Comparison of ENCODE assay signal across 8 cellular contexts in the genomic region with DNA sequence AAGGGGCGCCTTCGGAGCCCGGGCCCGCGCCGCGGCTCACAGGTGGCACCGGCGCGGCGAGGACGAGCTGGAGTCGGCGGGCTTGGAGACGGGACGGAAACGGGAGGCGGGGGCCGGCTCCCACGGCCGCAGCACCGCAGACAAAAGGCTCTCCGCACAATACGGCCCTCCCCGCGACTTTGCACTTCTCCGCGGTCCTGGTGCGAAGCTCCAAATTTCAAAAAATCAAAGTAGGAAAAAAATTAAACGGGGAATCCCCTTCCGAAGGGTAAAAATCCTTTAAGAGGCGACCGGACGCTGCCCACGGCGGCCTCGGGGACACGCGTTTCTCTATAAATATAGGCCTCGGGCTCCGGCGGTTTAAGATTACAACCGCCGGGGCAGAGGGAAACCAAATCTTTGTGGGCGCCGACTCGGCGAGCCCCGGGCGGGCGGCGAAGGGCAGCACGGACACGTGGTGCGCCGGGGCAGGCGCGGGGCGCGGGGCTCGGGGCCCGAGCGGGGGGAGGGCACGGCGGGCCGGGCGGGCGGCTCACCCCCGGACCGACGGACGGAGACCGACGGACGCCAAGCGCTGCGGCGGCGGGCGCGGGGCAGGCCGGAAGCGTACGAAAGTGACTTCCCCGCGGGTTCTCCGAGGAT. TPM values are rescaled to one million over a fixed set of nuclear protein-coding genes. Genes with fewer than 3 reads are reported as not detected.
DNase-seq lines count a peak whose midpoint lies in the region; ATAC-seq and TF ChIP-seq lines count a peak whose summit lies in the region.

No MANE protein-coding gene starts in this region.

- H3K36me3 ChIP-seq in colonic mucosa = peaks cover 7% of the 10 kb centered on the region
- peaks cover 4 to 16% (median 12%) of the 10 kb centered on the region in 4 donors for H3K36me3 ChIP-seq in liver (ENCODE audit: control insufficient read depth in 4 of 4, insufficient read depth in 3 of 4, low read depth in 1 of 4, low read length in 3 of 4)

- H3K4me1 ChIP-seq in colonic mucosa (peaks cover 20% of the 10 kb centered on the region), liver (ENCODE audit: control insufficient read depth in 4 of 4, insufficient read depth in 4 of 4, low read length in 3 of 4) (peaks cover 3 to 29% (median 21%) of the 10 kb centered on the region in 4 donors)

- TF ChIP-seq CTCF in colonic mucosa (IDR thresholded peaks at IDR 0.05) = no peak
- TF ChIP-seq CTCF in liver (IDR thresholded peaks at IDR 0.05; ENCODE audit: low read depth, low read length, missing input control) = no peak

- DNase-seq in Ammon's horn (ENCODE audit: low spot score) (peak; percentile 18), T-helper 9 cell (peak; percentile 18), colonic mucosa (peak; percentile 37), EL (no peak)
- DNase-seq in stimulated activated naive CD4-positive, alpha-beta T cell (lab: John Stamatoyannopoulos, UW) = peak in 5 of 6 experiments; percentile 14 to 61 (median 40)

- H3K27me3 ChIP-seq in colonic mucosa = no peaks in the 10 kb centered on the region
- H3K27me3 ChIP-seq in liver (ENCODE audit: control insufficient read depth in 4 of 4, insufficient read depth in 4 of 4, low read length in 3 of 4) = no peaks in the 10 kb centered on the region

- under 1% methylated on average over 87 of the region's 87 CpGs for whole genome bisulfite sequencing in liver

- H3K27ac ChIP-seq in colonic mucosa (peak overlapping the region; percentile 69), liver (ENCODE audit: low read depth in 1 of 2, low read length in 2 of 2) (peak overlapping the region; percentile 7 to 88)

- peak overlapping the region; percentile 76 to 85 for H3K9ac ChIP-seq in colonic mucosa (ENCODE audit: low read depth in 2 of 2, low read length in 2 of 2)
- peak overlapping the region; percentile 76 to 85 for H3K9ac ChIP-seq in liver (ENCODE audit: low read depth in 1 of 2, low read length in 2 of 2)

- intact Hi-C loops in colonic mucosa (cut with DNase I) = no loop called here

- H3K9me3 ChIP-seq in colonic mucosa (no peaks in the 10 kb centered on the region), liver (ENCODE audit: control insufficient read depth in 4 of 4, low read length in 3 of 4) (no peaks in the 10 kb centered on the region)

- ATAC-seq in GM19351 (IDR thresholded peaks at IDR 0.05; ENCODE audit: unreplicated experiment) (peak; percentile 27), HG03378 (IDR thresholded peaks at IDR 0.05; ENCODE audit: unreplicated experiment) (peak; percentile 50)

- H3K4me3 ChIP-seq in colonic mucosa (peak overlapping the region; percentile 84), liver (ENCODE audit: low read depth in 1 of 3, low read length in 3 of 3) (peak overlapping the region; percentile 65 to 99 (median 83))

- no peak for TF ChIP-seq RAD21 in liver (IDR thresholded peaks at IDR 0.05)

TF ChIP-seq in liver, 16 proteins besides CTCF, POLR2A, EP300 and RAD21:
- TF ChIP-seq SP1 (IDR thresholded peaks at IDR 0.05) (no peak), YY1 (IDR thresholded peaks at IDR 0.05) (no peak), JUND (IDR thresholded peaks at IDR 0.05) (no peak), HNF4A (conservative IDR thresholded peaks at IDR 0.05) (no peak)
- TF ChIP-seq, protein P1, sequence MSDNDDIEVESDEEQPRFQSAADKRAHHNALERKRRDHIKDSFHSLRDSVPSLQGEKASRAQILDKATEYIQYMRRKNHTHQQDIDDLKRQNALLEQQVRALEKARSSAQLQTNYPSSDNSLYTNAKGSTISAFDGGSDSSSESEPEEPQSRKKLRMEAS (IDR thresholded peaks at IDR 0.05) = no peak

RNA-seq across cellular contexts. Expression of a gene that starts 0.5 kb away (rescaled TPM):
- 100 to 1,000 TPM; 109 to 144 TPM for total RNA-seq in colonic mucosa
- total RNA-seq in liver = 10 to 100 TPM; 92.1 to 92.9 TPM
- 10 to 100 TPM; 48.7 to 59.9 TPM for polyA plus RNA-seq in liver
